In genomic region chr2:69166812-69167468, GRCh38 we compare ENCODE assay signal across 1 cellular context.
TF ChIP-seq lines count a peak whose summit lies in the region.

No MANE protein-coding gene starts in this region.

TF ChIP-seq in GM23338, 12 proteins besides CTCF, POLR2A, EP300 and RAD21 (continued from another document):
- TF ChIP-seq ZNF462 (CRISPR knock-in tag; IDR thresholded peaks at IDR 0.05), result no peak
- TF ChIP-seq ZNF114 (CRISPR knock-in tag; IDR thresholded peaks at IDR 0.05), result no peak
- no peak for TF ChIP-seq ETS1 (IDR thresholded peaks at IDR 0.05)
- TF ChIP-seq CREB1 (CRISPR knock-in tag; IDR thresholded peaks at IDR 0.05; ENCODE audit: low read depth), result no peak
- no peak for TF ChIP-seq REST (IDR thresholded peaks at IDR 0.05; ENCODE audit: unreplicated experiment)
- no peak for TF ChIP-seq POLR2AphosphoS5 (IDR thresholded peaks at IDR 0.05; ENCODE audit: low read depth)
- no peak for TF ChIP-seq JUNB (IDR thresholded peaks at IDR 0.05; ENCODE audit: unreplicated experiment)
- no peak for TF ChIP-seq EZH2phosphoT487 (IDR thresholded peaks at IDR 0.05; ENCODE audit: unreplicated experiment)
TF ChIP-seq in GM23338: peak in this region for 0.
